1 cellular context compared by ENCODE assay signal in genomic region chr1:200896571-200897187, GRCh38.
TF ChIP-seq lines count a peak whose summit lies in the region.

No MANE protein-coding gene starts in this region.

TF ChIP-seq in HepG2, 621 proteins besides CTCF, POLR2A, EP300 and RAD21 (continued from another document and continues in another):
- TF ChIP-seq, protein P1, sequence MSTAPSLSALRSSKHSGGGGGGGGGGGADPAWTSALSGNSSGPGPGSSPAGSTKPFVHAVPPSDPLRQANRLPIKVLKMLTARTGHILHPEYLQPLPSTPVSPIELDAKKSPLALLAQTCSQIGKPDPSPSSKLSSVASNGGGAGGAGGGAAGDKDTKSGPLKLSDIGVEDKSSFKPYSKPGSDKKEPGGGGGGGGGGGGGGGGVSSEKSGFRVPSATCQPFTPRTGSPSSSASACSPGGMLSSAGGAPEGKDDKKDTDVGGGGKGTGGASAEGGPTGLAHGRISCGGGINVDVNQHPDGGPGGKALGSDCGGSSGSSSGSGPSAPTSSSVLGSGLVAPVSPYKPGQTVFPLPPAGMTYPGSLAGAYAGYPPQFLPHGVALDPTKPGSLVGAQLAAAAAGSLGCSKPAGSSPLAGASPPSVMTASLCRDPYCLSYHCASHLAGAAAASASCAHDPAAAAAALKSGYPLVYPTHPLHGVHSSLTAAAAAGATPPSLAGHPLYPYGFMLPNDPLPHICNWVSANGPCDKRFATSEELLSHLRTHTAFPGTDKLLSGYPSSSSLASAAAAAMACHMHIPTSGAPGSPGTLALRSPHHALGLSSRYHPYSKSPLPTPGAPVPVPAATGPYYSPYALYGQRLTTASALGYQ (CRISPR knock-in tag; IDR thresholded peaks at IDR 0.05): no peak
- TF ChIP-seq ARNT2 (CRISPR knock-in tag; IDR thresholded peaks at IDR 0.05; ENCODE audit: low read depth): peak; percentile 76; the same call in 1 of the 2 replicates
- TF ChIP-seq MTA1 (CRISPR knock-in tag; IDR thresholded peaks at IDR 0.05; ENCODE audit: borderline replicate concordance): peak; percentile 98
- peak; percentile 74 for TF ChIP-seq TBX2 (CRISPR knock-in tag; IDR thresholded peaks at IDR 0.05; ENCODE audit: borderline replicate concordance)
- TF ChIP-seq ZNF3 (CRISPR knock-in tag; IDR thresholded peaks at IDR 0.05): peak; percentile 52; the same call in 1 of the 2 replicates
- TF ChIP-seq SAP130 (CRISPR knock-in tag; IDR thresholded peaks at IDR 0.05; ENCODE audit: low read depth): peak; percentile 80
- no peak for TF ChIP-seq CEBPZ (IDR thresholded peaks at IDR 0.05; ENCODE audit: low read length)
- TF ChIP-seq MAFF (IDR thresholded peaks at IDR 0.05; ENCODE audit: low read depth, low read length): peak; percentile 15; the same call in 1 of the 2 replicates
- TF ChIP-seq RNF2 (conservative IDR thresholded peaks at IDR 0.05; ENCODE audit: low read depth): no peak
- TF ChIP-seq TSC22D2 (CRISPR knock-in tag; IDR thresholded peaks at IDR 0.05; ENCODE audit: borderline replicate concordance): peak; percentile 67; the same call in 1 of the 2 replicates
- peak; percentile 37; the same call in 1 of the 2 replicates for TF ChIP-seq MIER2 (CRISPR knock-in tag; IDR thresholded peaks at IDR 0.05)
- TF ChIP-seq NCOA2 (CRISPR knock-in tag; IDR thresholded peaks at IDR 0.05): peak; percentile 91
- TF ChIP-seq TGIF2 (CRISPR knock-in tag; IDR thresholded peaks at IDR 0.05): 0 out of 2 replicates have a peak, but pooled peaks have one; percentile 68
- TF ChIP-seq AGO1 (IDR thresholded peaks at IDR 0.05; ENCODE audit: low read depth, low read length, poor library complexity, severe bottlenecking): no peak
- peak; percentile 72; the same call in 1 of the 2 replicates for TF ChIP-seq SSRP1 (CRISPR knock-in tag; IDR thresholded peaks at IDR 0.05)
- peak; percentile 38; the same call in 1 of the 2 replicates for TF ChIP-seq ZNF614 (CRISPR knock-in tag; IDR thresholded peaks at IDR 0.05; ENCODE audit: borderline replicate concordance)
- no peak for TF ChIP-seq ZZZ3 (CRISPR knock-in tag; IDR thresholded peaks at IDR 0.05; ENCODE audit: borderline replicate concordance)
- peak; percentile 77 for TF ChIP-seq SMAD3 (CRISPR knock-in tag; IDR thresholded peaks at IDR 0.05)
- TF ChIP-seq, protein P2, sequence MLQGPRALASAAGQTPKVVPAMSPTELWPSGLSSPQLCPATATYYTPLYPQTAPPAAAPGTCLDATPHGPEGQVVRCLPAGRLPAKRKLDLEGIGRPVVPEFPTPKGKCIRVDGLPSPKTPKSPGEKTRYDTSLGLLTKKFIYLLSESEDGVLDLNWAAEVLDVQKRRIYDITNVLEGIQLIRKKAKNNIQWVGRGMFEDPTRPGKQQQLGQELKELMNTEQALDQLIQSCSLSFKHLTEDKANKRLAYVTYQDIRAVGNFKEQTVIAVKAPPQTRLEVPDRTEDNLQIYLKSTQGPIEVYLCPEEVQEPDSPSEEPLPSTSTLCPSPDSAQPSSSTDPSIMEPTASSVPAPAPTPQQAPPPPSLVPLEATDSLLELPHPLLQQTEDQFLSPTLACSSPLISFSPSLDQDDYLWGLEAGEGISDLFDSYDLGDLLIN (CRISPR knock-in tag; IDR thresholded peaks at IDR 0.05; ENCODE audit: borderline replicate concordance): no peak
- no peak for TF ChIP-seq ZBTB42 (CRISPR knock-in tag; IDR thresholded peaks at IDR 0.05)
- peak in 1 of 2 experiments; percentile 94; a peak in 2 of 4 replicates for TF ChIP-seq KLF16 (CRISPR knock-in tag; IDR thresholded peaks at IDR 0.05)
- TF ChIP-seq MYC (CRISPR knock-in tag; IDR thresholded peaks at IDR 0.05; ENCODE audit: borderline replicate concordance): peak; percentile 65; the same call in 1 of the 2 replicates
- peak; percentile 78 for TF ChIP-seq HNRNPL (IDR thresholded peaks at IDR 0.05; ENCODE audit: low read depth, low read length)
- no peak for TF ChIP-seq HOXD1 (CRISPR knock-in tag; IDR thresholded peaks at IDR 0.05)
- peak; percentile 45; the same call in 1 of the 2 replicates for TF ChIP-seq GATAD1 (CRISPR knock-in tag; IDR thresholded peaks at IDR 0.05)
- no peak for TF ChIP-seq GRHL1 (CRISPR knock-in tag; conservative IDR thresholded peaks at IDR 0.05)
- no peak for TF ChIP-seq ZBTB39 (CRISPR knock-in tag; IDR thresholded peaks at IDR 0.05)
- TF ChIP-seq CREB1 (IDR thresholded peaks at IDR 0.05): no peak
- peak; percentile 50 for TF ChIP-seq CREB1 (CRISPR knock-in tag; IDR thresholded peaks at IDR 0.05)
- no peak for TF ChIP-seq CBX2 (IDR thresholded peaks at IDR 0.05; ENCODE audit: low read depth, low read length)
- no peak for TF ChIP-seq CBX2 (CRISPR knock-in tag; IDR thresholded peaks at IDR 0.05; ENCODE audit: low read depth)
- TF ChIP-seq ZNF317 (CRISPR knock-in tag; IDR thresholded peaks at IDR 0.05): no peak
- TF ChIP-seq, protein P3, sequence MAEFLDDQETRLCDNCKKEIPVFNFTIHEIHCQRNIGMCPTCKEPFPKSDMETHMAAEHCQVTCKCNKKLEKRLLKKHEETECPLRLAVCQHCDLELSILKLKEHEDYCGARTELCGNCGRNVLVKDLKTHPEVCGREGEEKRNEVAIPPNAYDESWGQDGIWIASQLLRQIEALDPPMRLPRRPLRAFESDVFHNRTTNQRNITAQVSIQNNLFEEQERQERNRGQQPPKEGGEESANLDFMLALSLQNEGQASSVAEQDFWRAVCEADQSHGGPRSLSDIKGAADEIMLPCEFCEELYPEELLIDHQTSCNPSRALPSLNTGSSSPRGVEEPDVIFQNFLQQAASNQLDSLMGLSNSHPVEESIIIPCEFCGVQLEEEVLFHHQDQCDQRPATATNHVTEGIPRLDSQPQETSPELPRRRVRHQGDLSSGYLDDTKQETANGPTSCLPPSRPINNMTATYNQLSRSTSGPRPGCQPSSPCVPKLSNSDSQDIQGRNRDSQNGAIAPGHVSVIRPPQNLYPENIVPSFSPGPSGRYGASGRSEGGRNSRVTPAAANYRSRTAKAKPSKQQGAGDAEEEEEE (CRISPR knock-in tag; IDR thresholded peaks at IDR 0.05; ENCODE audit: borderline replicate concordance): no peak
- TF ChIP-seq KAT8 (CRISPR knock-in tag; IDR thresholded peaks at IDR 0.05): peak; percentile 75; the same call in 1 of the 2 replicates
- TF ChIP-seq TMF1 (CRISPR knock-in tag; IDR thresholded peaks at IDR 0.05; ENCODE audit: low read depth): no peak
- TF ChIP-seq ETV6 (CRISPR knock-in tag; conservative IDR thresholded peaks at IDR 0.05): 0 out of 2 replicates have a peak, but pooled peaks have one; percentile 47
- TF ChIP-seq POLR2G (IDR thresholded peaks at IDR 0.05; ENCODE audit: low read depth, low read length): peak; percentile 67
- TF ChIP-seq ZSCAN31 (CRISPR knock-in tag; IDR thresholded peaks at IDR 0.05; ENCODE audit: low read depth): no peak
- TF ChIP-seq ZBTB7A (CRISPR knock-in tag; IDR thresholded peaks at IDR 0.05): peak; percentile 49; the same call in 1 of the 2 replicates
- peak; percentile 77 for TF ChIP-seq YEATS4 (CRISPR knock-in tag; IDR thresholded peaks at IDR 0.05; ENCODE audit: borderline replicate concordance)
- TF ChIP-seq NFKBIZ (CRISPR knock-in tag; IDR thresholded peaks at IDR 0.05): peak; percentile 85; the same call in 1 of the 2 replicates
- peak; percentile 93 for TF ChIP-seq KDM6A (CRISPR knock-in tag; IDR thresholded peaks at IDR 0.05; ENCODE audit: low read depth)
- TF ChIP-seq KDM5B (CRISPR knock-in tag; IDR thresholded peaks at IDR 0.05; ENCODE audit: borderline replicate concordance): no peak
- peak; percentile 57 for TF ChIP-seq NR2F6 (IDR thresholded peaks at IDR 0.05)
- TF ChIP-seq NR2F6 (CRISPR knock-in tag; IDR thresholded peaks at IDR 0.05): peak; percentile 76
- TF ChIP-seq DNMT3B (CRISPR knock-in tag; conservative IDR thresholded peaks at IDR 0.05): 0 out of 2 replicates have a peak, but pooled peaks have one; percentile 22
- peak; percentile 89 for TF ChIP-seq SKI (IDR thresholded peaks at IDR 0.05; ENCODE audit: partially characterized antibody)
- no peak for TF ChIP-seq ZMYM2 (CRISPR knock-in tag; IDR thresholded peaks at IDR 0.05)
- peak; percentile 80; the same call in 1 of the 2 replicates for TF ChIP-seq HMG20A (CRISPR knock-in tag; IDR thresholded peaks at IDR 0.05; ENCODE audit: borderline replicate concordance)
- 0 out of 2 replicates have a peak, but pooled peaks have one; percentile 24 for TF ChIP-seq ZKSCAN5 (CRISPR knock-in tag; IDR thresholded peaks at IDR 0.05)
- TF ChIP-seq, protein P4, sequence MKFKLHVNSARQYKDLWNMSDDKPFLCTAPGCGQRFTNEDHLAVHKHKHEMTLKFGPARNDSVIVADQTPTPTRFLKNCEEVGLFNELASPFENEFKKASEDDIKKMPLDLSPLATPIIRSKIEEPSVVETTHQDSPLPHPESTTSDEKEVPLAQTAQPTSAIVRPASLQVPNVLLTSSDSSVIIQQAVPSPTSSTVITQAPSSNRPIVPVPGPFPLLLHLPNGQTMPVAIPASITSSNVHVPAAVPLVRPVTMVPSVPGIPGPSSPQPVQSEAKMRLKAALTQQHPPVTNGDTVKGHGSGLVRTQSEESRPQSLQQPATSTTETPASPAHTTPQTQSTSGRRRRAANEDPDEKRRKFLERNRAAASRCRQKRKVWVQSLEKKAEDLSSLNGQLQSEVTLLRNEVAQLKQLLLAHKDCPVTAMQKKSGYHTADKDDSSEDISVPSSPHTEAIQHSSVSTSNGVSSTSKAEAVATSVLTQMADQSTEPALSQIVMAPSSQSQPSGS (CRISPR knock-in tag; IDR thresholded peaks at IDR 0.05): peak; percentile 74; the same call in 1 of the 2 replicates
- TF ChIP-seq ETV5 (CRISPR knock-in tag; IDR thresholded peaks at IDR 0.05; ENCODE audit: borderline replicate concordance): peak; percentile 95
- TF ChIP-seq GATAD2A (CRISPR knock-in tag; IDR thresholded peaks at IDR 0.05): peak; percentile 99
- TF ChIP-seq ZNF670 (CRISPR knock-in tag; IDR thresholded peaks at IDR 0.05; ENCODE audit: borderline replicate concordance): 0 out of 2 replicates have a peak, but pooled peaks have one; percentile 46
- TF ChIP-seq, protein P5, sequence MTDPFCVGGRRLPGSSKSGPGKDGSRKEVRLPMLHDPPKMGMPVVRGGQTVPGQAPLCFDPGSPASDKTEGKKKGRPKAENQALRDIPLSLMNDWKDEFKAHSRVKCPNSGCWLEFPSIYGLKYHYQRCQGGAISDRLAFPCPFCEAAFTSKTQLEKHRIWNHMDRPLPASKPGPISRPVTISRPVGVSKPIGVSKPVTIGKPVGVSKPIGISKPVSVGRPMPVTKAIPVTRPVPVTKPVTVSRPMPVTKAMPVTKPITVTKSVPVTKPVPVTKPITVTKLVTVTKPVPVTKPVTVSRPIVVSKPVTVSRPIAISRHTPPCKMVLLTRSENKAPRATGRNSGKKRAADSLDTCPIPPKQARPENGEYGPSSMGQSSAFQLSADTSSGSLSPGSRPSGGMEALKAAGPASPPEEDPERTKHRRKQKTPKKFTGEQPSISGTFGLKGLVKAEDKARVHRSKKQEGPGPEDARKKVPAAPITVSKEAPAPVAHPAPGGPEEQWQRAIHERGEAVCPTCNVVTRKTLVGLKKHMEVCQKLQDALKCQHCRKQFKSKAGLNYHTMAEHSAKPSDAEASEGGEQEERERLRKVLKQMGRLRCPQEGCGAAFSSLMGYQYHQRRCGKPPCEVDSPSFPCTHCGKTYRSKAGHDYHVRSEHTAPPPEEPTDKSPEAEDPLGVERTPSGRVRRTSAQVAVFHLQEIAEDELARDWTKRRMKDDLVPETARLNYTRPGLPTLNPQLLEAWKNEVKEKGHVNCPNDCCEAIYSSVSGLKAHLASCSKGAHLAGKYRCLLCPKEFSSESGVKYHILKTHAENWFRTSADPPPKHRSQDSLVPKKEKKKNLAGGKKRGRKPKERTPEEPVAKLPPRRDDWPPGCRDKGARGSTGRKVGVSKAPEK (CRISPR knock-in tag; IDR thresholded peaks at IDR 0.05; ENCODE audit: borderline replicate concordance): no peak
